15 cellular contexts compared by ENCODE assay signal in genomic region chr6:130047440-130047995, GRCh38. TPM values are rescaled to one million over a fixed set of nuclear protein-coding genes. Genes with fewer than 3 reads are reported as not detected.
A peak's percentile ranks its signal among the peaks of the same experiment; 100 is the strongest.
DNase-seq lines count a peak whose midpoint lies in the region; FAIRE-seq and TF ChIP-seq lines count a peak whose summit lies in the region.
"Had no signal": no experiment of that assay in that cellular context is flagged by ENCODE, and none has a peak within 500 bp of the region (broad histone marks: within the 10 kb centered on the region; RNA-seq: fewer than 3 reads in every experiment).

No MANE protein-coding gene starts in this region.

- no peak overlapping the region for H3K27ac ChIP-seq in coronary artery
- H3K27ac ChIP-seq: SK-N-MC, stomach had no signal

- H3K27me3 ChIP-seq in bronchial epithelial cell (ENCODE audit: control insufficient read depth, insufficient read depth, low read length) = no peaks in the 10 kb centered on the region
- H3K27me3 ChIP-seq: stomach had no signal

- peaks cover 2% of the 10 kb centered on the region for H3K36me3 ChIP-seq in bronchial epithelial cell (ENCODE audit: control insufficient read depth, insufficient read depth, low read length)

- H3K4me3 ChIP-seq in LNCaP clone FGC (ENCODE audit: low read depth, low read length) (no peak overlapping the region), bronchial epithelial cell (ENCODE audit: low read depth, low read length) (no peak overlapping the region), coronary artery (no peak overlapping the region)
- H3K4me3 ChIP-seq: SK-N-MC, stomach had no signal

- no peak for FAIRE-seq in bronchial epithelial cell (lab: Jason Lieb, UNC)

- peak; percentile 6 for TF ChIP-seq CTCF in GM10266 (IDR thresholded peaks at IDR 0.05; ENCODE audit: control insufficient read depth, insufficient read depth, low read depth, missing control alignments)
- TF ChIP-seq CTCF in LNCaP clone FGC (IDR thresholded peaks at IDR 0.05; ENCODE audit: control insufficient read depth, extremely low read depth, insufficient read depth) = peak; percentile 45
- no peak for TF ChIP-seq CTCF in bronchial epithelial cell (IDR thresholded peaks at IDR 0.05; ENCODE audit: insufficient read depth, low read length, severe bottlenecking)
- no peak for TF ChIP-seq CTCF in coronary artery (IDR thresholded peaks at IDR 0.05)

- no peak for DNase-seq in GM10266 (ENCODE audit: extremely low spot score)
- no peak for DNase-seq in LNCaP clone FGC (ENCODE audit: low read depth)
- DNase-seq in bronchial epithelial cell (ENCODE audit: low read depth) = peak; percentile 1
- DNase-seq in renal cortical epithelial cell (ENCODE audit: low read depth) = peak; percentile 2
- no peak for DNase-seq in NCI-H2107 (lab: John Stamatoyannopoulos, UW)
- DNase-seq in cerebellar cortex (ENCODE audit: low spot score) = no peak
- no peak for DNase-seq in coronary artery (ENCODE audit: low spot score)
- DNase-seq: dermis blood vessel endothelial cell; foreskin melanocyte; NCI-H1417; NCI-H748 treated with DMSO at 0.1 percent for 48 hours; stimulated activated CD4-positive, alpha-beta T cell treated with anti-CD3 and anti-CD28 coated beads, Interleukin-4, amount 100 ng/mL, for 24 hours; stomach; T-helper 9 cell had no signal

RNA-seq across cellular contexts. Expression of gene L3MBTL3, which starts 29.1 kb away (rescaled TPM):
- 7.3 and 12.1 TPM in 2 replicates for total RNA-seq in bronchial epithelial cell
- 8.0 and 13.7 TPM in 2 replicates for total RNA-seq in renal cortical epithelial cell

Comparison
In these comparisons a context has a peak if more than half of its experiments do, and no peak if none do; other contexts are left out.
1. DNase-seq: peak in bronchial epithelial cell (single experiment) and renal cortical epithelial cell (single experiment); none in GM10266 (single experiment), LNCaP clone FGC (single experiment), NCI-H2107 (single experiment), cerebellar cortex (single experiment) and coronary artery (single experiment).
2. CTCF ChIP-seq: peak in GM10266 (single experiment) and LNCaP clone FGC (single experiment); none in bronchial epithelial cell (single experiment) and coronary artery (single experiment).